In genomic region chr13:100129605-100130004, GRCh38 we compare ENCODE assay signal across 8 cellular contexts. TPM values are rescaled to one million over a fixed set of nuclear protein-coding genes. Genes with fewer than 3 reads are reported as not detected.
DNase-seq lines count a peak whose midpoint lies in the region; ATAC-seq and TF ChIP-seq lines count a peak whose summit lies in the region.

No MANE protein-coding gene starts in this region.

- peak; percentile 26 for DNase-seq in GM13977 (ENCODE audit: low spot score)
- DNase-seq in left ventricle myocardium superior = no peak
- no peak for DNase-seq in HuH-7 (ENCODE audit: low spot score)
- DNase-seq in activated gamma-delta T cell (lab: John Stamatoyannopoulos, UW) = no peak
- no peak for DNase-seq in CD8-positive, alpha-beta memory T cell
- DNase-seq in hepatic stellate cell (ENCODE audit: low spot score) = no peak

- H3K27me3 ChIP-seq in HUES6 (ENCODE audit: control insufficient read depth, insufficient read depth, low read length) = no peaks in the 10 kb centered on the region
- no peaks in the 10 kb centered on the region for H3K27me3 ChIP-seq in CD8-positive, alpha-beta memory T cell (ENCODE audit: insufficient read depth, low read length, poor library complexity, severe bottlenecking)

- no peaks in the 10 kb centered on the region for H3K9me3 ChIP-seq in HUES6 (ENCODE audit: control insufficient read depth, insufficient read depth, low read depth, low read length)
- no peaks in the 10 kb centered on the region for H3K9me3 ChIP-seq in CD8-positive, alpha-beta memory T cell (ENCODE audit: low read length)

- no peak for TF ChIP-seq CTCF in GM13977 (IDR thresholded peaks at IDR 0.05; ENCODE audit: extremely low read depth, insufficient read depth, missing control alignments)

- peaks cover 4 to 20% (median 13%) of the 10 kb centered on the region in 3 donors for H3K36me3 Mint-ChIP-seq in CD8-positive, alpha-beta memory T cell

- H3K4me3 Mint-ChIP-seq in CD8-positive, alpha-beta memory T cell = no peak overlapping the region

- H3K4me1 ChIP-seq in HUES6 (ENCODE audit: control insufficient read depth, insufficient read depth, low read length) = peaks cover 29% of the 10 kb centered on the region
- H3K4me1 ChIP-seq in CD8-positive, alpha-beta memory T cell (ENCODE audit: insufficient read depth, low read length) = no peaks in the 10 kb centered on the region

- H3K9me3 Mint-ChIP-seq in CD8-positive, alpha-beta memory T cell = no peaks in the 10 kb centered on the region

- peak overlapping the region; percentile 32; the same call in 1 of the 2 replicates for H3K27ac ChIP-seq in HUES6 (ENCODE audit: low read depth, low read length)
- H3K27ac ChIP-seq in CD8-positive, alpha-beta memory T cell (ENCODE audit: low read depth, low read length) = no peak overlapping the region

- peaks cover 8 to 9% (median 9%) of the 10 kb centered on the region in 3 donors for H3K4me1 Mint-ChIP-seq in CD8-positive, alpha-beta memory T cell

- no peak overlapping the region for H3K9ac ChIP-seq in HUES6 (ENCODE audit: low read length)

- POLR2A ChIA-PET in CD8-positive, alpha-beta memory T cell (lab: Charles Lee) = no interaction called here

- CTCF ChIA-PET in CD8-positive, alpha-beta memory T cell (lab: Charles Lee) = no interaction called here

- no peak overlapping the region for H3K4me3 ChIP-seq in HUES6 (ENCODE audit: low read depth, low read length)
- H3K4me3 ChIP-seq in CD8-positive, alpha-beta memory T cell (ENCODE audit: low read length) = no peak overlapping the region

- intact Hi-C loops in left ventricle myocardium superior (cut with micrococcal nuclease) = no loop called here

- in situ Hi-C loops in GM13977 (cut with MboI; ENCODE audit: low pct_unique_long_range_greater_than_20kb, low sequenced_read_pairs, unreplicated experiment) = no loop called here

- peak overlapping the region in 2 of 8 donors; percentile 21 to 29 for H3K27ac Mint-ChIP-seq in CD8-positive, alpha-beta memory T cell

- no peaks in the 10 kb centered on the region for H3K27me3 Mint-ChIP-seq in CD8-positive, alpha-beta memory T cell

- peak; percentile 75 for ATAC-seq in GM21528 (IDR thresholded peaks at IDR 0.05; ENCODE audit: low FRiP score, unreplicated experiment)
- ATAC-seq in left ventricle myocardium superior = peak; percentile 50

- no peaks in the 10 kb centered on the region for H3K36me3 ChIP-seq in HUES6 (ENCODE audit: control insufficient read depth, insufficient read depth, low read length)
- no peaks in the 10 kb centered on the region for H3K36me3 ChIP-seq in CD8-positive, alpha-beta memory T cell (ENCODE audit: insufficient read depth, low read length)

RNA-seq across cellular contexts. Expression of gene PCCA, which starts 40.7 kb away (rescaled TPM):
- total RNA-seq in left ventricle myocardium superior = 72.5 TPM
- 1 to 10 TPM; 6.1 to 6.2 TPM for total RNA-seq in CD8-positive, alpha-beta memory T cell
- 9.5 TPM for polyA plus RNA-seq in CD8-positive, alpha-beta memory T cell

Comparison
In these comparisons a context has a peak if more than half of its experiments do, and no peak if none do; other contexts are left out.
1. RNA of gene PCCA, which starts 40.7 kb away (total RNA-seq): 72.5 TPM in left ventricle myocardium superior (single experiment); 6.1 to 6.2 TPM in CD8-positive, alpha-beta memory T cell; every median in the first group is over 10 times any median in the second.